ENCODE assay signal across 1 cellular context in genomic region chr3:52281980-52282801, GRCh38.
TF ChIP-seq lines count a peak whose summit lies in the region.

No MANE protein-coding gene starts in this region.

TF ChIP-seq in HepG2, 621 proteins besides CTCF, POLR2A, EP300 and RAD21 (continued from another document):
- TF ChIP-seq, protein P1, sequence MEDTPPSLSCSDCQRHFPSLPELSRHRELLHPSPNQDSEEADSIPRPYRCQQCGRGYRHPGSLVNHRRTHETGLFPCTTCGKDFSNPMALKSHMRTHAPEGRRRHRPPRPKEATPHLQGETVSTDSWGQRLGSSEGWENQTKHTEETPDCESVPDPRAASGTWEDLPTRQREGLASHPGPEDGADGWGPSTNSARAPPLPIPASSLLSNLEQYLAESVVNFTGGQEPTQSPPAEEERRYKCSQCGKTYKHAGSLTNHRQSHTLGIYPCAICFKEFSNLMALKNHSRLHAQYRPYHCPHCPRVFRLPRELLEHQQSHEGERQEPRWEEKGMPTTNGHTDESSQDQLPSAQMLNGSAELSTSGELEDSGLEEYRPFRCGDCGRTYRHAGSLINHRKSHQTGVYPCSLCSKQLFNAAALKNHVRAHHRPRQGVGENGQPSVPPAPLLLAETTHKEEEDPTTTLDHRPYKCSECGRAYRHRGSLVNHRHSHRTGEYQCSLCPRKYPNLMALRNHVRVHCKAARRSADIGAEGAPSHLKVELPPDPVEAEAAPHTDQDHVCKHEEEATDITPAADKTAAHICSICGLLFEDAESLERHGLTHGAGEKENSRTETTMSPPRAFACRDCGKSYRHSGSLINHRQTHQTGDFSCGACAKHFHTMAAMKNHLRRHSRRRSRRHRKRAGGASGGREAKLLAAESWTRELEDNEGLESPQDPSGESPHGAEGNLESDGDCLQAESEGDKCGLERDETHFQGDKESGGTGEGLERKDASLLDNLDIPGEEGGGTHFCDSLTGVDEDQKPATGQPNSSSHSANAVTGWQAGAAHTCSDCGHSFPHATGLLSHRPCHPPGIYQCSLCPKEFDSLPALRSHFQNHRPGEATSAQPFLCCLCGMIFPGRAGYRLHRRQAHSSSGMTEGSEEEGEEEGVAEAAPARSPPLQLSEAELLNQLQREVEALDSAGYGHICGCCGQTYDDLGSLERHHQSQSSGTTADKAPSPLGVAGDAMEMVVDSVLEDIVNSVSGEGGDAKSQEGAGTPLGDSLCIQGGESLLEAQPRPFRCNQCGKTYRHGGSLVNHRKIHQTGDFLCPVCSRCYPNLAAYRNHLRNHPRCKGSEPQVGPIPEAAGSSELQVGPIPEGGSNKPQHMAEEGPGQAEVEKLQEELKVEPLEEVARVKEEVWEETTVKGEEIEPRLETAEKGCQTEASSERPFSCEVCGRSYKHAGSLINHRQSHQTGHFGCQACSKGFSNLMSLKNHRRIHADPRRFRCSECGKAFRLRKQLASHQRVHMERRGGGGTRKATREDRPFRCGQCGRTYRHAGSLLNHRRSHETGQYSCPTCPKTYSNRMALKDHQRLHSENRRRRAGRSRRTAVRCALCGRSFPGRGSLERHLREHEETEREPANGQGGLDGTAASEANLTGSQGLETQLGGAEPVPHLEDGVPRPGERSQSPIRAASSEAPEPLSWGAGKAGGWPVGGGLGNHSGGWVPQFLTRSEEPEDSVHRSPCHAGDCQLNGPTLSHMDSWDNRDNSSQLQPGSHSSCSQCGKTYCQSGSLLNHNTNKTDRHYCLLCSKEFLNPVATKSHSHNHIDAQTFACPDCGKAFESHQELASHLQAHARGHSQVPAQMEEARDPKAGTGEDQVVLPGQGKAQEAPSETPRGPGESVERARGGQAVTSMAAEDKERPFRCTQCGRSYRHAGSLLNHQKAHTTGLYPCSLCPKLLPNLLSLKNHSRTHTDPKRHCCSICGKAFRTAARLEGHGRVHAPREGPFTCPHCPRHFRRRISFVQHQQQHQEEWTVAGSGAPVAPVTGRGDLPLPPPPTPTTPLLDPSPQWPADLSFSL (CRISPR knock-in tag; IDR thresholded peaks at IDR 0.05) = 0 out of 2 replicates have a peak, but pooled peaks have one; percentile 12
- no peak for TF ChIP-seq HDAC2 (CRISPR knock-in tag; IDR thresholded peaks at IDR 0.05)
- no peak for TF ChIP-seq ZNF256 (CRISPR knock-in tag; conservative IDR thresholded peaks at IDR 0.05)
- no peak for TF ChIP-seq SIN3A (IDR thresholded peaks at IDR 0.05; ENCODE audit: borderline replicate concordance, low read depth, low read length)
- TF ChIP-seq ZNF674 (CRISPR knock-in tag; IDR thresholded peaks at IDR 0.05; ENCODE audit: low read depth) = no peak
- no peak for TF ChIP-seq AGO2 (optimal IDR thresholded peaks at IDR 0.05; ENCODE audit: low read depth, low read length)
- no peak for TF ChIP-seq LCORL (IDR thresholded peaks at IDR 0.05)
- 0 out of 2 replicates have a peak, but pooled peaks have one; percentile 26 for TF ChIP-seq LCORL (CRISPR knock-in tag; IDR thresholded peaks at IDR 0.05)
- TF ChIP-seq TEAD2 (CRISPR knock-in tag; IDR thresholded peaks at IDR 0.05) = no peak
- no peak for TF ChIP-seq ZNF703 (CRISPR knock-in tag; IDR thresholded peaks at IDR 0.05; ENCODE audit: borderline replicate concordance)
- no peak for TF ChIP-seq FOXC1 (CRISPR knock-in tag; IDR thresholded peaks at IDR 0.05; ENCODE audit: borderline replicate concordance)
- peak; percentile 41; the same call in 1 of the 2 replicates for TF ChIP-seq RXRA (CRISPR knock-in tag; IDR thresholded peaks at IDR 0.05)
- no peak for TF ChIP-seq MIXL1 (CRISPR knock-in tag; IDR thresholded peaks at IDR 0.05)
- no peak for TF ChIP-seq ZNF777 (CRISPR knock-in tag; IDR thresholded peaks at IDR 0.05)
